ENCODE assay signal across 14 cellular contexts in the genomic region with DNA sequence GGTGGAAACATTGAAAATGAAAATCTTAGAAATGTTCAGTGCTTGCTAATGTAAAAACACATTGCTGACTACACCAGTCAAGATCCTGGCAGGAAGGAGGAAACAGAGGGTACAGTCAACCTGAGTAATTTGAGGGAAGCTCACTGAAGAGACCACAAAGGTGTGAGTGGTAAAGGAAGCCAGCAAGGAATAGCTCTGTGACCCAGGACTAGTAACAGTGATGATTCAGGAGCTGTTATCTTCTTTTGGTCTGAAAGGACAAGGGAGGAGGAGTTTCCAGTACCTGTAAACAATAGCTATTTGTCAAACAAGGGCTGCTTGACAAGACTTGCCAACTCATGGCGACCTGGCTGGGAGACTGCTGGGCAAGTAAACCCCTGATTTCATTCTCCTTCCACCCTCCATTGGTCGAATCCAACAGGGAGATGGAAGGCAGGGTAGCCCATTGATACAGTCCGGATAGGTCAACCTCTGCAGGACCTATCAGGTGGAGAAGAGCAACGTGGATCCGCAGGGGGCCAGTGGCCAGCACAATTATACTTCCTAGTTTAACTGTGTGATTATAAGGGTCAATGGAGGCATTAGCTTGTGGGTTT.
DNase-seq lines count a peak whose midpoint lies in the region; ATAC-seq, FAIRE-seq and TF ChIP-seq lines count a peak whose summit lies in the region.
"Had no signal": no experiment of that assay in that cellular context is flagged by ENCODE, and none has a peak within 500 bp of the region (broad histone marks: within the 10 kb centered on the region; RNA-seq: fewer than 3 reads in every experiment).

No MANE protein-coding gene starts in this region.

- peak; percentile 66 for FAIRE-seq in RCC 7860 (lab: Jason Lieb, UNC)
- no peak for FAIRE-seq in urothelium cell line (lab: Jason Lieb, UNC)

- H3K27ac ChIP-seq in esophagus squamous epithelium: peak overlapping the region in 3 of 4 donors; percentile 16 to 58 (median 24)
- H3K27ac ChIP-seq: dorsolateral prefrontal cortex, parathyroid adenoma, spleen had no signal

- TF ChIP-seq POLR2A in esophagus squamous epithelium (IDR thresholded peaks at IDR 0.05): no peak

- H3K4me1 ChIP-seq in esophagus squamous epithelium: peaks cover 0 to 35% (median 0%) of the 10 kb centered on the region in 3 donors
- H3K4me1 ChIP-seq: parathyroid adenoma had no signal

- TF ChIP-seq CTCF in esophagus squamous epithelium (IDR thresholded peaks at IDR 0.05): no peak

- no peaks in the 10 kb centered on the region for H3K27me3 ChIP-seq in esophagus squamous epithelium
- H3K27me3 ChIP-seq: dorsolateral prefrontal cortex had no signal

- H3K9me3 Mint-ChIP-seq in activated T-cell treated with anti-CD3 and anti-CD28 coated beads, Interleukin-2, amount 50 U/mL, for 72 hours: no peaks in the 10 kb centered on the region
- no peaks in the 10 kb centered on the region for H3K9me3 Mint-ChIP-seq in activated T-cell treated with anti-CD3 and anti-CD28 coated beads, Interleukin-2, amount 50 U/mL, for 24 hours
- H3K9me3 Mint-ChIP-seq: H9 had no signal

- H3K27ac Mint-ChIP-seq in activated T-cell treated with anti-CD3 and anti-CD28 coated beads, Interleukin-2, amount 50 U/mL, for 72 hours: no peak overlapping the region
- no peak overlapping the region for H3K27ac Mint-ChIP-seq in activated T-cell treated with anti-CD3 and anti-CD28 coated beads, Interleukin-2, amount 50 U/mL, for 24 hours
- H3K27ac Mint-ChIP-seq: H9, naive B cell had no signal

- H3K36me3 ChIP-seq in esophagus squamous epithelium: peaks cover 0 to 15% (median 0%) of the 10 kb centered on the region in 3 donors
- H3K36me3 ChIP-seq: spleen had no signal

- H3K4me3 Mint-ChIP-seq in activated T-cell treated with anti-CD3 and anti-CD28 coated beads, Interleukin-2, amount 50 U/mL, for 72 hours: no peak overlapping the region
- no peak overlapping the region for H3K4me3 Mint-ChIP-seq in activated T-cell treated with anti-CD3 and anti-CD28 coated beads, Interleukin-2, amount 50 U/mL, for 24 hours
- H3K4me3 Mint-ChIP-seq: brain, H9, naive B cell had no signal

- intact Hi-C loops in esophagus squamous epithelium (cut with DNase I): loop anchor here (2.0 kb wide), 1 partner anchor 139 kb away; no protein-coding TSS in a partner anchor

- ATAC-seq in activated T-cell treated with anti-CD3 and anti-CD28 coated beads, Interleukin-2, amount 50 U/mL, for 72 hours (replicated peaks in 1 of 2): peak; percentile 43 to 51

- 57 to 62% methylated on average over 3 to 5 of the region's 5 CpGs for WGBS in esophagus squamous epithelium, 2 donors

- H3K4me3 ChIP-seq in esophagus squamous epithelium: no peak overlapping the region
- H3K4me3 ChIP-seq: dorsolateral prefrontal cortex, spleen had no signal

- no peaks in the 10 kb centered on the region for H3K36me3 Mint-ChIP-seq in activated T-cell treated with anti-CD3 and anti-CD28 coated beads, Interleukin-2, amount 50 U/mL, for 72 hours (ENCODE audit: insufficient read depth in 2 of 2)
- H3K36me3 Mint-ChIP-seq in activated T-cell treated with anti-CD3 and anti-CD28 coated beads, Interleukin-2, amount 50 U/mL, for 24 hours (ENCODE audit: low read depth): no peaks in the 10 kb centered on the region
- H3K36me3 Mint-ChIP-seq: brain, naive B cell had no signal

- H3K9me3 ChIP-seq in esophagus squamous epithelium: no peaks in the 10 kb centered on the region
- H3K9me3 ChIP-seq: spleen had no signal

- no peak for DNase-seq in activated T-cell treated with anti-CD3 and anti-CD28 coated beads, Interleukin-2, amount 50 U/mL, for 72 hours
- no peak for DNase-seq in activated T-cell treated with anti-CD3 and anti-CD28 coated beads, Interleukin-2, amount 50 U/mL, for 24 hours
- DNase-seq in RCC 7860 (ENCODE audit: low spot score) (peak; percentile 90), esophagus squamous epithelium (lab: John Stamatoyannopoulos, UW) (no peak), urothelium cell line (ENCODE audit: low spot score) (peak; percentile 33), NCI-H2107 (lab: John Stamatoyannopoulos, UW) (no peak), nucleus accumbens (lab: John Stamatoyannopoulos, UW) (no peak)
- DNase-seq in central memory CD4-positive, alpha-beta T cell: no peak

- peaks cover 19% of the 10 kb centered on the region for H3K4me1 Mint-ChIP-seq in activated T-cell treated with anti-CD3 and anti-CD28 coated beads, Interleukin-2, amount 50 U/mL, for 72 hours (ENCODE audit: low read depth)
- H3K4me1 Mint-ChIP-seq in activated T-cell treated with anti-CD3 and anti-CD28 coated beads, Interleukin-2, amount 50 U/mL, for 24 hours (ENCODE audit: low read depth): peaks cover 9% of the 10 kb centered on the region

- H3K27me3 Mint-ChIP-seq in activated T-cell treated with anti-CD3 and anti-CD28 coated beads, Interleukin-2, amount 50 U/mL, for 72 hours (ENCODE audit: low read depth): peaks cover 38% of the 10 kb centered on the region
- H3K27me3 Mint-ChIP-seq in activated T-cell treated with anti-CD3 and anti-CD28 coated beads, Interleukin-2, amount 50 U/mL, for 24 hours: peaks cover 29% of the 10 kb centered on the region
- H3K27me3 Mint-ChIP-seq: brain had no signal

Comparison
In these comparisons a context has a peak if more than half of its experiments do, and no peak if none do; other contexts are left out.
1. DNase-seq: peak in RCC 7860 (single experiment) and urothelium cell line (single experiment); none in activated T-cell treated with anti-CD3 and anti-CD28 coated beads, Interleukin-2, amount 50 U/mL, for 72 hours (0 of 2), activated T-cell treated with anti-CD3 and anti-CD28 coated beads, Interleukin-2, amount 50 U/mL, for 24 hours (single experiment), esophagus squamous epithelium (single experiment), central memory CD4-positive, alpha-beta T cell (single experiment), NCI-H2107 (single experiment) and nucleus accumbens (0 of 56).